Comparison of ENCODE assay signal across 12 cellular contexts in the genomic region with DNA sequence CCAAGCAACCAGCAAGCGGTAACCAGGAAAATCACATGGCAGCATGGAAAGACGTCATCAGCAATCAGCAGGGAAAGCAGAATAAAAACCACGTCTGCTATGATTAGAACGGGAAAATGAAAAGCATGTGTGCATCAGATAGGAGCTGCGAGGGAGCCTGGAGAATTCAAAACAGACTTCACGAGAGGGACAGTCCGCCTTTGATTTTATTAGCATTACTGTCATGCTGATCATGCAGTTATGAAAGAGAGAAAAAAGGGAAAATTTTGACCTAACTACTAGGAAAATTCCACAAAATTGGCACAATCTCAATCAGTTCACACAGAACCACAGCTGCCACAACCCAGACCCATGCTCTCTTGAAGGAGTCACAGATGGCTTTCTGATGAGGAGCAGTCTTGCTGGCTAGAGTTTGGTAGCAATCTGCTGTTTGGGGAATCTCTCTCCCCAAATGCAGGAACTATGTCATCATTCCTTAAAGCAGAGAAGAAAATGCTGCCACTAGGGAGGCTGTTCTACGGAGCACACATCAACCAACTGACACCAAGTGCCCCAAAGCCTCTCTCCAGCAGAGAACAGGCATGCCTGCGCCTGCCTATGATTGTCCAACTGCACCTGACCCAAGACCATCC.
A peak's percentile ranks its signal among the peaks of the same experiment; 100 is the strongest.
DNase-seq lines count a peak whose midpoint lies in the region; ATAC-seq and TF ChIP-seq lines count a peak whose summit lies in the region.
"Had no signal": no experiment of that assay in that cellular context is flagged by ENCODE, and none has a peak within 500 bp of the region (broad histone marks: within the 10 kb centered on the region; RNA-seq: fewer than 3 reads in every experiment).

No MANE protein-coding gene starts in this region.

- no peak overlapping the region for H4K5ac ChIP-seq in mesendoderm (ENCODE audit: low read length)

- no peaks in the 10 kb centered on the region for H3K79me2 ChIP-seq in mesendoderm (ENCODE audit: control insufficient read depth, insufficient read depth, low read length)

- intact Hi-C loops in right lobe of liver (cut with DNase I) (no loop called here), testis (cut with DNase I; ENCODE audit: low total_unique reads) (no loop called here)

- no peak overlapping the region for H2AK5ac ChIP-seq in mesendoderm (ENCODE audit: low read length)

- no peak for TF ChIP-seq CTCF in liver (IDR thresholded peaks at IDR 0.05; ENCODE audit: low read depth, low read length, missing input control)
- TF ChIP-seq CTCF in right lobe of liver (IDR thresholded peaks at IDR 0.05): no peak
- no peak for TF ChIP-seq CTCF in testis (IDR thresholded peaks at IDR 0.05)

- H3K27me3 ChIP-seq in liver (ENCODE audit: control insufficient read depth in 4 of 4, insufficient read depth in 4 of 4, low read length in 3 of 4) (no peaks in the 10 kb centered on the region), right lobe of liver (no peaks in the 10 kb centered on the region), mesendoderm (ENCODE audit: insufficient read depth, low read length, poor library complexity) (no peaks in the 10 kb centered on the region), testis (no peaks in the 10 kb centered on the region)
- H3K27me3 ChIP-seq: SJSA1 had no signal

- peak in 1 of 2 donors; percentile 1 for TF ChIP-seq RAD21 in liver (IDR thresholded peaks at IDR 0.05)

- H4K8ac ChIP-seq in mesendoderm (ENCODE audit: low read depth, low read length): no peak overlapping the region

- H3K36me3 ChIP-seq in liver (ENCODE audit: control insufficient read depth in 4 of 4, insufficient read depth in 3 of 4, low read depth in 1 of 4, low read length in 3 of 4): peaks cover 12 to 91% (median 76%) of the 10 kb centered on the region in 4 donors
- peaks cover 0 to 84% (median 34%) of the 10 kb centered on the region in 4 donors for H3K36me3 ChIP-seq in right lobe of liver
- no peaks in the 10 kb centered on the region for H3K36me3 ChIP-seq in mesendoderm (ENCODE audit: control insufficient read depth, insufficient read depth, low read length)
- H3K36me3 ChIP-seq in testis (ENCODE audit: low read depth, missing control alignments): no peaks in the 10 kb centered on the region

- no peak overlapping the region for H3K23ac ChIP-seq in mesendoderm (ENCODE audit: low read length)

- no peak overlapping the region for H3K18ac ChIP-seq in mesendoderm (ENCODE audit: low read length)

- 90% methylated on average over 9 of the region's 9 CpGs for WGBS in liver
- WGBS in right lobe of liver (ENCODE audit: insufficient coverage, low coverage, low lambda C conversion rate, missing lambda C conversion rate): 73% methylated on average over 8 of the region's 9 CpGs
- no CpG with 5 or more reads among the region's 9 CpGs for WGBS in mesendoderm (ENCODE audit: extremely low coverage, insufficient coverage, low lambda C conversion rate)
- 82 to 83% methylated on average over 9 of the region's 9 CpGs for WGBS in testis, 2 donors

- no peak for DNase-seq in right lobe of liver
- DNase-seq in epidermal melanocyte (ENCODE audit: insufficient read length, low spot score): peak; percentile 32
- peak; percentile 8 for DNase-seq in mesendoderm
- no peak for DNase-seq in CD1c-positive myeloid dendritic cell (ENCODE audit: extremely low spot score)
- no peak for DNase-seq in testis
- no peak for DNase-seq in COLO829 (ENCODE audit: low spot score)
- DNase-seq: NCI-H748 treated with DMSO at 0.1 percent for 48 hours; small intestine; stimulated activated CD8-positive, alpha-beta memory T cell treated with anti-CD3 and anti-CD28 coated beads, Interleukin-4, amount 100 ng/mL, for 48 hours had no signal

- H3K79me1 ChIP-seq in mesendoderm (ENCODE audit: low read length): no peaks in the 10 kb centered on the region

- H3K9ac ChIP-seq in liver (ENCODE audit: low read depth in 1 of 2, low read length in 2 of 2): no peak overlapping the region
- H3K9ac ChIP-seq in mesendoderm (ENCODE audit: low read length): no peak overlapping the region

- H3K4me1 ChIP-seq in liver (ENCODE audit: control insufficient read depth in 4 of 4, insufficient read depth in 4 of 4, low read length in 3 of 4): peaks cover 0 to 11% (median 2%) of the 10 kb centered on the region in 4 donors
- no peaks in the 10 kb centered on the region for H3K4me1 ChIP-seq in right lobe of liver
- no peaks in the 10 kb centered on the region for H3K4me1 ChIP-seq in mesendoderm (ENCODE audit: control insufficient read depth, low read depth, low read length)
- no peaks in the 10 kb centered on the region for H3K4me1 ChIP-seq in testis

- no peak for ATAC-seq in right lobe of liver
- no peak for ATAC-seq in HG03521 (IDR thresholded peaks at IDR 0.05; ENCODE audit: unreplicated experiment)

- peak overlapping the region in 1 of 2 donors; percentile 30 for H3K27ac ChIP-seq in liver (ENCODE audit: low read depth in 1 of 2, low read length in 2 of 2)
- H3K27ac ChIP-seq in right lobe of liver: no peak overlapping the region
- no peak overlapping the region for H3K27ac ChIP-seq in mesendoderm (ENCODE audit: low read depth, low read length)
- H3K27ac ChIP-seq in testis: no peak overlapping the region
- H3K27ac ChIP-seq: SJSA1 had no signal

- no peak overlapping the region for H2BK5ac ChIP-seq in mesendoderm (ENCODE audit: low read length)

- no peak overlapping the region for H3K4ac ChIP-seq in mesendoderm (ENCODE audit: low read depth, low read length)

- H2BK120ac ChIP-seq in mesendoderm (ENCODE audit: low read depth, low read length): no peak overlapping the region

- no peak overlapping the region for H3K4me2 ChIP-seq in mesendoderm (ENCODE audit: low read length)

- no peak overlapping the region for H3K56ac ChIP-seq in mesendoderm (ENCODE audit: low read length)

- H3K9me3 ChIP-seq in liver (ENCODE audit: control insufficient read depth in 4 of 4, low read length in 3 of 4): no peaks in the 10 kb centered on the region
- no peaks in the 10 kb centered on the region for H3K9me3 ChIP-seq in right lobe of liver
- H3K9me3 ChIP-seq in testis: no peaks in the 10 kb centered on the region
- H3K9me3 ChIP-seq: SJSA1 had no signal

- H3K4me3 ChIP-seq in liver (ENCODE audit: low read depth in 1 of 3, low read length in 3 of 3) (no peak overlapping the region), right lobe of liver (no peak overlapping the region), mesendoderm (ENCODE audit: low read length) (no peak overlapping the region), testis (no peak overlapping the region)
- H3K4me3 ChIP-seq: SJSA1 had no signal

- H2BK15ac ChIP-seq in mesendoderm (replicated peaks; ENCODE audit: low read depth): no peak overlapping the region

- TF ChIP-seq POLR2A in right lobe of liver (IDR thresholded peaks at IDR 0.05) (no peak), testis (IDR thresholded peaks at IDR 0.05) (no peak)

TF ChIP-seq in liver, 16 proteins besides CTCF, POLR2A, EP300 and RAD21:
- TF ChIP-seq NR2F2 (IDR thresholded peaks at IDR 0.05) (peak; percentile 35), FOXA2 (IDR thresholded peaks at IDR 0.05) (no peak)
TF ChIP-seq in liver: peak in this region for 1.

Comparison
In these comparisons a context has a peak if more than half of its experiments do, and no peak if none do; other contexts are left out.
1. DNase-seq: peak in epidermal melanocyte (single experiment) and mesendoderm (single experiment); none in right lobe of liver (0 of 3), CD1c-positive myeloid dendritic cell (single experiment), testis (single experiment) and COLO829 (single experiment).